In the genomic region with DNA sequence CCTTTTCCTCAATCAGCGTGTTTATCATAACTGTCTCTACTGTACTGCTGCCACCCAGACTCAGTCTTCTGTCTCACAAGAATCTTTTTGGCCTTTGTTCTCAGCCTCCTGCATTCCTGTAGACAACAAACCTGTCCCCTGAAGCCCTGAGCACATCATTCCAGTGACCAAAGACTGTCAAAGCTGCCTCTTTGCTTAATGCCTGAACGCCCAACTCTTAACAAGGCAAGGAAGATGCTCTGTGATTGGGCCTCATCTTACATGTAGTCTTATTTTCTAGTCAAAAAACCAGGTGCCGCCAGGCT, we compare ENCODE assay signal across 37 cellular contexts. TPM values are rescaled to one million over a fixed set of nuclear protein-coding genes. Genes with fewer than 3 reads are reported as not detected.
"Had no signal": no experiment of that assay in that cellular context is flagged by ENCODE, and none has a peak within 500 bp of the region (broad histone marks: within the 10 kb centered on the region; RNA-seq: fewer than 3 reads in every experiment).

No MANE protein-coding gene starts in this region.

- H3K27ac ChIP-seq: ascending aorta, breast epithelium, cardiac muscle cell, esophagus squamous epithelium, gastroesophageal sphincter, heart right ventricle, VCaP had no signal

- H3K4me1 ChIP-seq: ascending aorta, breast epithelium, esophagus squamous epithelium, gastroesophageal sphincter, heart right ventricle had no signal

- H3K4me3 Mint-ChIP-seq: activated CD4-positive, alpha-beta memory T cell treated with anti-CD3 and anti-CD28 coated beads, Interleukin-2, amount 10 ng/mL, durations not matched to agents 7 days and 5 days; activated CD4-positive, alpha-beta T cell treated with anti-CD3 and anti-CD28 coated beads, Interleukin-2, amount 10 ng/mL, durations not matched to agents 7 days and 5 days; activated naive CD4-positive, alpha-beta T cell treated with anti-CD3 and anti-CD28 coated beads, Interleukin-2, amount 10 ng/mL, durations not matched to agents 7 days and 5 days; activated naive CD8-positive, alpha-beta T cell treated with anti-CD3 and anti-CD28 coated beads, Interleukin-2, amount 10 ng/mL, durations not matched to agents 7 days and 5 days; activated T-cell treated with anti-CD3 and anti-CD28 coated beads, Interleukin-2, amount 50 U/mL, for 24 hours; activated T-cell treated with anti-CD3 and anti-CD28 coated beads, Interleukin-2, amount 50 U/mL, for 72 hours; brain; effector memory CD8-positive, alpha-beta T cell; T-helper 1 cell treated with Interleukin-12 subunit alpha and Interleukin-12 subunit beta and Interleukin-4 antibody, amounts not matched to agents 30 μg/mL and 1 μg/mL, for 36 hours; WTC11 had no signal

- DNase-seq: activated CD4-positive, alpha-beta memory T cell treated with anti-CD3 and anti-CD28 coated beads, Interleukin-2, amount 10 ng/mL, durations not matched to agents 7 days and 5 days; activated CD4-positive, alpha-beta T cell treated with anti-CD3 and anti-CD28 coated beads for 1 hour; activated CD4-positive, alpha-beta T cell treated with anti-CD3 and anti-CD28 coated beads for 4 hours; activated CD4-positive, alpha-beta T cell treated with anti-CD3 and anti-CD28 coated beads, Interleukin-2, amount 10 ng/mL, durations not matched to agents 7 days and 5 days; activated CD4-positive, alpha-beta T cell treated with anti-CD3 and anti-CD28 coated beads, Interleukin-2, amount 50 U/mL, for 4 hours; activated CD8-positive, alpha-beta memory T cell treated with anti-CD3 and anti-CD28 coated beads, Interleukin-2, amount 50 U/mL, for 48 hours; activated gamma-delta T cell; activated naive CD4-positive, alpha-beta T cell; activated naive CD4-positive, alpha-beta T cell treated with anti-CD3 and anti-CD28 coated beads, Interleukin-2, amount 10 ng/mL, durations not matched to agents 7 days and 5 days; activated naive CD8-positive, alpha-beta T cell treated with anti-CD3 and anti-CD28 coated beads, Interleukin-2, amount 10 ng/mL, durations not matched to agents 7 days and 5 days; activated T-cell treated with anti-CD3 and anti-CD28 coated beads for 4 hours; activated T-cell treated with anti-CD3 and anti-CD28 coated beads, Interleukin-2, amount 50 U/mL, for 24 hours; activated T-cell treated with anti-CD3 and anti-CD28 coated beads, Interleukin-2, amount 50 U/mL, for 72 hours; central memory CD4-positive, alpha-beta T cell; cortex of kidney; dermis blood vessel endothelial cell; effector CD4-positive, alpha-beta T cell; effector memory CD8-positive, alpha-beta T cell; erythroblast; esophagus squamous epithelium; foreskin melanocyte; heart right ventricle; T-helper 9 cell had no signal

- ATAC-seq: activated naive CD4-positive, alpha-beta T cell treated with anti-CD3 and anti-CD28 coated beads, Interleukin-2, amount 50 U/mL, for 72 hours; activated T-cell treated with anti-CD3 and anti-CD28 coated beads, Interleukin-2, amount 50 U/mL, for 72 hours; effector memory CD8-positive, alpha-beta T cell; gastroesophageal sphincter; heart right ventricle had no signal

- H3K4me3 ChIP-seq: ascending aorta, breast epithelium, cardiac muscle cell, esophagus squamous epithelium, gastroesophageal sphincter, heart right ventricle had no signal

- H3K36me3 Mint-ChIP-seq: activated naive CD4-positive, alpha-beta T cell treated with anti-CD3 and anti-CD28 coated beads, Interleukin-2, amount 10 ng/mL, durations not matched to agents 7 days and 5 days; activated naive CD4-positive, alpha-beta T cell treated with anti-CD3 and anti-CD28 coated beads, Interleukin-2, amount 50 U/mL, for 72 hours; activated naive CD8-positive, alpha-beta T cell treated with anti-CD3 and anti-CD28 coated beads, Interleukin-2, amount 10 ng/mL, durations not matched to agents 7 days and 5 days; brain; WTC11 had no signal

- H3K27me3 ChIP-seq: ascending aorta, breast epithelium, cardiac muscle cell, esophagus squamous epithelium, gastroesophageal sphincter, heart right ventricle had no signal

- H3K9me3 ChIP-seq: ascending aorta, breast epithelium, esophagus squamous epithelium, gastroesophageal sphincter had no signal

- H3K9me3 Mint-ChIP-seq: activated CD4-positive, alpha-beta memory T cell treated with anti-CD3 and anti-CD28 coated beads, Interleukin-2, amount 10 ng/mL, durations not matched to agents 7 days and 5 days; activated CD4-positive, alpha-beta T cell treated with anti-CD3 and anti-CD28 coated beads, Interleukin-2, amount 10 ng/mL, durations not matched to agents 7 days and 5 days; activated naive CD4-positive, alpha-beta T cell treated with anti-CD3 and anti-CD28 coated beads, Interleukin-2, amount 10 ng/mL, durations not matched to agents 7 days and 5 days; activated naive CD4-positive, alpha-beta T cell treated with anti-CD3 and anti-CD28 coated beads, Interleukin-2, amount 50 U/mL, for 72 hours; activated naive CD8-positive, alpha-beta T cell treated with anti-CD3 and anti-CD28 coated beads, Interleukin-2, amount 10 ng/mL, durations not matched to agents 7 days and 5 days; activated T-cell treated with anti-CD3 and anti-CD28 coated beads, Interleukin-2, amount 50 U/mL, for 24 hours; activated T-cell treated with anti-CD3 and anti-CD28 coated beads, Interleukin-2, amount 50 U/mL, for 72 hours; brain; effector memory CD8-positive, alpha-beta T cell; T-helper 1 cell treated with Interleukin-12 subunit alpha and Interleukin-12 subunit beta and Interleukin-4 antibody, amounts not matched to agents 30 μg/mL and 1 μg/mL, for 36 hours; WTC11 had no signal

- H3K27ac Mint-ChIP-seq: activated CD4-positive, alpha-beta memory T cell treated with anti-CD3 and anti-CD28 coated beads, Interleukin-2, amount 10 ng/mL, durations not matched to agents 7 days and 5 days; activated CD4-positive, alpha-beta T cell treated with anti-CD3 and anti-CD28 coated beads, Interleukin-2, amount 10 ng/mL, durations not matched to agents 7 days and 5 days; activated naive CD4-positive, alpha-beta T cell treated with anti-CD3 and anti-CD28 coated beads, Interleukin-2, amount 10 ng/mL, durations not matched to agents 7 days and 5 days; activated naive CD8-positive, alpha-beta T cell treated with anti-CD3 and anti-CD28 coated beads, Interleukin-2, amount 10 ng/mL, durations not matched to agents 7 days and 5 days; activated T-cell treated with anti-CD3 and anti-CD28 coated beads, Interleukin-2, amount 50 U/mL, for 24 hours; activated T-cell treated with anti-CD3 and anti-CD28 coated beads, Interleukin-2, amount 50 U/mL, for 72 hours; brain; effector memory CD8-positive, alpha-beta T cell; T-helper 1 cell treated with Interleukin-12 subunit alpha and Interleukin-12 subunit beta and Interleukin-4 antibody, amounts not matched to agents 30 μg/mL and 1 μg/mL, for 36 hours; WTC11 had no signal

- H3K27me3 Mint-ChIP-seq: activated CD4-positive, alpha-beta memory T cell treated with anti-CD3 and anti-CD28 coated beads, Interleukin-2, amount 10 ng/mL, durations not matched to agents 7 days and 5 days; activated CD4-positive, alpha-beta T cell treated with anti-CD3 and anti-CD28 coated beads, Interleukin-2, amount 10 ng/mL, durations not matched to agents 7 days and 5 days; activated naive CD4-positive, alpha-beta T cell treated with anti-CD3 and anti-CD28 coated beads, Interleukin-2, amount 10 ng/mL, durations not matched to agents 7 days and 5 days; activated naive CD8-positive, alpha-beta T cell treated with anti-CD3 and anti-CD28 coated beads, Interleukin-2, amount 10 ng/mL, durations not matched to agents 7 days and 5 days; activated T-cell treated with anti-CD3 and anti-CD28 coated beads, Interleukin-2, amount 50 U/mL, for 24 hours; brain; effector memory CD8-positive, alpha-beta T cell had no signal

- H3K4me1 Mint-ChIP-seq: activated CD4-positive, alpha-beta memory T cell treated with anti-CD3 and anti-CD28 coated beads, Interleukin-2, amount 10 ng/mL, durations not matched to agents 7 days and 5 days; activated CD4-positive, alpha-beta T cell treated with anti-CD3 and anti-CD28 coated beads, Interleukin-2, amount 10 ng/mL, durations not matched to agents 7 days and 5 days; activated naive CD4-positive, alpha-beta T cell treated with anti-CD3 and anti-CD28 coated beads, Interleukin-2, amount 10 ng/mL, durations not matched to agents 7 days and 5 days; activated naive CD8-positive, alpha-beta T cell treated with anti-CD3 and anti-CD28 coated beads, Interleukin-2, amount 10 ng/mL, durations not matched to agents 7 days and 5 days; brain; WTC11 had no signal

- H3K36me3 ChIP-seq: ascending aorta, breast epithelium, cardiac muscle cell, esophagus squamous epithelium, gastroesophageal sphincter, heart right ventricle had no signal

RNA-seq across cellular contexts. Expression of gene AQP8, which starts 29.3 kb away (rescaled TPM):
- total RNA-seq: activated CD4-positive, alpha-beta memory T cell treated with anti-CD3 and anti-CD28 coated beads, Interleukin-2, amount 10 ng/mL, durations not matched to agents 7 days and 5 days; activated CD4-positive, alpha-beta T cell treated with anti-CD3 and anti-CD28 coated beads, Interleukin-2, amount 10 ng/mL, durations not matched to agents 7 days and 5 days; activated naive CD4-positive, alpha-beta T cell treated with anti-CD3 and anti-CD28 coated beads, Interleukin-2, amount 50 U/mL, for 72 hours; activated naive CD8-positive, alpha-beta T cell treated with anti-CD3 and anti-CD28 coated beads, Interleukin-2, amount 10 ng/mL, durations not matched to agents 7 days and 5 days; ascending aorta; cerebellum; dermis blood vessel endothelial cell; esophagus squamous epithelium; fibroblast of lung; fibroblast of villous mesenchyme; gastroesophageal sphincter; glomerular endothelial cell; heart right ventricle; T-helper 2 cell treated with Interferon-gamma antibody and Interleukin-4, amounts not matched to agents 100 ng/mL and 5 ng/mL, for 36 hours had no signal
- polyA plus RNA-seq: fibroblast of lung, heart right ventricle had no signal
